In the genomic region with DNA sequence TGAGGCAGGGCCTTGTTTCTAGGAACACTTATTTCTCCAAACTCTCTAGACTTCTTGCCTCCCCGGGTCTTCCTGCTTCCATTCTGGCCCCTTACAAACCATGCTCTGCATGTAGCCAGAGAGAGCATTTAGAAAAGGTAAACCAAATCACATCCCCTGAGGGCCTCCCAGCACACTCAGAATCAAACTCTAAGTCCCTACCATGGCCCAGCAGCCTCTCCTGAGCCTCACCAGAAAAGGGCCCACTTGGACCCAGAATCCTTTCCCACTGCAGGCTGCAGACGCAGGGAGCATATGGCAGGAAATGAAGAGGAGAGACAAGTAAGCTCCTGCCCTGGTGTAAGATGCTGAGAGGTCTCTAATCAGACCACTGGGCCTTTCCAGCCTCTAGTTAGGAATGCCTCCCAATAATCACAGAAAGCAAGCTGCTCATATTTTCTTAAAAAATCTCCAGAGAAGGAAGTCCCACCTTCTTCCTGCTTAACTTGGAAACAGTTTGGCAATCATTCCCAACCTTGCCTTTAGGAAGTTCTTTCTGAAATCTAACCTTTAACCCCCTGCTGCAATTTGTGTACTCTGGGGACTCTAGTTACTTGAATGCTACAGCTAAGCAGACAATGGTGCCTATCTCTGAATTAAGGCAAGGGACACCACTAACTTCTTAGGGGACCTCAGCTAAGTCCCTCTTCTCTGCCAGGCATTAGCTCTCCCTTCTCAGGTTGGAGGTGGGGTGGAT, we compare ENCODE assay signal across 9 cellular contexts. TPM values are rescaled to one million over a fixed set of nuclear protein-coding genes. Genes with fewer than 3 reads are reported as not detected.
DNase-seq lines count a peak whose midpoint lies in the region; ATAC-seq, FAIRE-seq and TF ChIP-seq lines count a peak whose summit lies in the region.
"Had no signal": no experiment of that assay in that cellular context is flagged by ENCODE, and none has a peak within 500 bp of the region (broad histone marks: within the 10 kb centered on the region; RNA-seq: fewer than 3 reads in every experiment).

No MANE protein-coding gene starts in this region.

- H3K4me3 ChIP-seq in ascending aorta (peak overlapping the region; percentile 28 to 70), hepatocyte (no peak overlapping the region), gastrocnemius medialis (peak overlapping the region in 2 of 4 donors; percentile 2 to 88)

- TF ChIP-seq CTCF in Calu3 (IDR thresholded peaks at IDR 0.05; ENCODE audit: unreplicated experiment) (no peak), ascending aorta (IDR thresholded peaks at IDR 0.05) (no peak), hepatocyte (IDR thresholded peaks at IDR 0.05; ENCODE audit: poor library complexity) (no peak), gastrocnemius medialis (IDR thresholded peaks at IDR 0.05 in 4 of 5, conservative IDR thresholded peaks at IDR 0.05 in 1 of 5) (no peak), D721Med (IDR thresholded peaks at IDR 0.05; ENCODE audit: insufficient read depth, missing control alignments) (no peak)

- no peak for FAIRE-seq in D721Med (lab: Jason Lieb, UNC)

- WGBS in hepatocyte (ENCODE audit: low lambda C conversion rate, missing lambda C conversion rate): 94% methylated on average over 2 of the region's 2 CpGs

- H3K27me3 Mint-ChIP-seq in Calu3 (ENCODE audit: unreplicated experiment): no peaks in the 10 kb centered on the region

- H3K27ac ChIP-seq in ascending aorta: peak overlapping the region; percentile 93 to 99
- peak overlapping the region; percentile 4 for H3K27ac ChIP-seq in hepatocyte
- peak overlapping the region; percentile 24 to 99 (median 97) for H3K27ac ChIP-seq in gastrocnemius medialis

- in situ Hi-C loops in gastrocnemius medialis (cut with MboI; ENCODE audit: low sequenced_read_pairs in 4 of 4): loop anchor here in 1 of 4 donors (10.0 kb wide), 1 partner anchor 105 kb away; no protein-coding TSS in a partner anchor

- TF ChIP-seq POLR2A in gastrocnemius medialis (IDR thresholded peaks at IDR 0.05): no peak

- H3K36me3 ChIP-seq in ascending aorta (peaks cover 52 to 71% of the 10 kb centered on the region in 2 donors), hepatocyte (replicated peaks; ENCODE audit: insufficient read depth, low read depth) (no peaks in the 10 kb centered on the region), gastrocnemius medialis (peaks cover 0 to 18% of the 10 kb centered on the region in 2 donors)

- intact Hi-C loops in Calu3 (cut with micrococcal nuclease; ENCODE audit: unreplicated experiment): no loop called here
- intact Hi-C loops in ascending aorta (cut with DNase I): loop anchor here (10.0 kb wide), 1 partner anchor 795 kb away; the partner anchor contains the start of gene CDV3
- intact Hi-C loops in gastrocnemius medialis (cut with DNase I; ENCODE audit: low total_unique reads): loop anchor here (10.0 kb wide), 2 partner anchors 795 to 1645 kb away; partner anchors contain the start of genes CDV3 and NPHP3

- DNase-seq in Calu3: no peak
- DNase-seq in ascending aorta (ENCODE audit: low spot score in 2 of 2): peak in 1 of 2 donors; percentile 57
- no peak for DNase-seq in hepatocyte (ENCODE audit: low spot score)
- no peak for DNase-seq in gastrocnemius medialis
- DNase-seq in NCI-H1930 (lab: John Stamatoyannopoulos, UW): no peak
- DNase-seq in D721Med (ENCODE audit: insufficient read length, low spot score): no peak
- DNase-seq: NCI-H1417 treated with DMSO at 0.1 percent for 48 hours had no signal

- no peaks in the 10 kb centered on the region for H3K9me3 Mint-ChIP-seq in Calu3 (ENCODE audit: low read depth, unreplicated experiment)

- H3K4me1 Mint-ChIP-seq in Calu3 (ENCODE audit: low read depth, unreplicated experiment): peaks cover 69% of the 10 kb centered on the region

- H3K27me3 ChIP-seq in ascending aorta (no peaks in the 10 kb centered on the region), hepatocyte (no peaks in the 10 kb centered on the region), gastrocnemius medialis (no peaks in the 10 kb centered on the region)

- H3K9me3 ChIP-seq in ascending aorta (no peaks in the 10 kb centered on the region), hepatocyte (ENCODE audit: low read depth) (no peaks in the 10 kb centered on the region), gastrocnemius medialis (no peaks in the 10 kb centered on the region)

- H3K4me3 Mint-ChIP-seq in Calu3 (ENCODE audit: low read depth, unreplicated experiment): peak overlapping the region; percentile 78

- H3K36me3 Mint-ChIP-seq in Calu3 (ENCODE audit: insufficient read depth, unreplicated experiment): peaks cover 100% of the 10 kb centered on the region

- peaks cover 70% of the 10 kb centered on the region for H3K79me2 ChIP-seq in hepatocyte

- H3K4me2 ChIP-seq in hepatocyte: peak overlapping the region; percentile 81

- CTCF ChIA-PET in Calu3 (lab: Charles Lee): interaction anchor here (0.6 kb wide), 1 partner anchor 797 kb away, joined by 3 read pairs; the partner anchor contains the start of gene CDV3

- ATAC-seq in gastrocnemius medialis: no peak
- ATAC-seq in GM21423 (IDR thresholded peaks at IDR 0.05; ENCODE audit: unreplicated experiment): no peak
- no peak for ATAC-seq in HG02870 (IDR thresholded peaks at IDR 0.05; ENCODE audit: unreplicated experiment)

- H4K20me1 ChIP-seq in hepatocyte (ENCODE audit: insufficient read depth, poor library complexity, severe bottlenecking): peaks cover 63% of the 10 kb centered on the region

- no peak overlapping the region for H2AFZ ChIP-seq in hepatocyte

- peak overlapping the region; percentile 59 for H3K27ac Mint-ChIP-seq in Calu3 (ENCODE audit: unreplicated experiment)

- no peaks in the 10 kb centered on the region for H3K9me2 ChIP-seq in hepatocyte (replicated peaks; ENCODE audit: insufficient read depth)

- peaks cover 32 to 74% of the 10 kb centered on the region in 2 donors for H3K4me1 ChIP-seq in ascending aorta
- H3K4me1 ChIP-seq in hepatocyte (ENCODE audit: insufficient read depth): peaks cover 66% of the 10 kb centered on the region
- H3K4me1 ChIP-seq in gastrocnemius medialis: peaks cover 75 to 88% of the 10 kb centered on the region in 2 donors

- BruUV-seq in Calu3 (replicated peaks; lab: Mats Ljungman, UMichigan): TSS peak; percentile 1

RNA-seq across cellular contexts. Expression of gene AMOTL2, which starts 4.2 kb away (rescaled TPM):
- total RNA-seq in Calu3 (2022) (140 and 153 TPM in 2 replicates), ascending aorta (156 TPM), hepatocyte (71.4 and 81.6 TPM in 2 replicates), gastrocnemius medialis (10 to 100 TPM; 17.9 to 29.9 (median 20.6) TPM)
- polyA plus RNA-seq in hepatocyte: 63.9 and 74.2 TPM in 2 replicates

Comparison
In these comparisons a context has a peak if more than half of its experiments do, and no peak if none do; other contexts are left out.
1. H3K27ac ChIP-seq: peak in every context shown above with its lines; median percentile 97 in gastrocnemius medialis; 96 in ascending aorta; 4 in hepatocyte.